Comparison of ENCODE assay signal across 8 cellular contexts in genomic region chr22:37196539-37197450, GRCh38. TPM values are rescaled to one million over a fixed set of nuclear protein-coding genes. Genes with fewer than 3 reads are reported as not detected.
A peak's percentile ranks its signal among the peaks of the same experiment; 100 is the strongest.
DNase-seq lines count a peak whose midpoint lies in the region; ATAC-seq and TF ChIP-seq lines count a peak whose summit lies in the region.

No MANE protein-coding gene starts in this region.

- ATAC-seq in activated T-cell treated with anti-CD3 and anti-CD28 coated beads, Interleukin-2, amount 50 U/mL, for 4 hours, result no peak
- ATAC-seq in left colon (peak; percentile 64), GM21423 (IDR thresholded peaks at IDR 0.05; ENCODE audit: unreplicated experiment) (no peak), HG03354 (IDR thresholded peaks at IDR 0.05; ENCODE audit: poor library complexity, severe bottlenecking, unreplicated experiment) (no peak), GM18873 (IDR thresholded peaks at IDR 0.05; ENCODE audit: low FRiP score, unreplicated experiment) (no peak)

- no peaks in the 10 kb centered on the region for H3K9me3 ChIP-seq in thyroid gland

- TF ChIP-seq POLR2A in thyroid gland (IDR thresholded peaks at IDR 0.05), result no peak

- H3K36me3 Mint-ChIP-seq in activated T-cell treated with anti-CD3 and anti-CD28 coated beads, Interleukin-2, amount 50 U/mL, for 4 hours (ENCODE audit: insufficient read depth), result no peaks in the 10 kb centered on the region
- H3K36me3 Mint-ChIP-seq in MCF 10A (ENCODE audit: insufficient read depth, unreplicated experiment), result no peaks in the 10 kb centered on the region

- H3K9me3 Mint-ChIP-seq in activated T-cell treated with anti-CD3 and anti-CD28 coated beads, Interleukin-2, amount 50 U/mL, for 4 hours, result no peaks in the 10 kb centered on the region
- no peaks in the 10 kb centered on the region for H3K9me3 Mint-ChIP-seq in MCF 10A (ENCODE audit: unreplicated experiment)

- H3K4me3 Mint-ChIP-seq in activated T-cell treated with anti-CD3 and anti-CD28 coated beads, Interleukin-2, amount 50 U/mL, for 4 hours, result peak overlapping the region; percentile 23
- peak overlapping the region; percentile 81 for H3K4me3 Mint-ChIP-seq in MCF 10A (ENCODE audit: unreplicated experiment)

- peaks cover 45% of the 10 kb centered on the region for H3K4me1 Mint-ChIP-seq in activated T-cell treated with anti-CD3 and anti-CD28 coated beads, Interleukin-2, amount 50 U/mL, for 4 hours (ENCODE audit: low read depth)
- peaks cover 25% of the 10 kb centered on the region for H3K4me1 Mint-ChIP-seq in MCF 10A (ENCODE audit: insufficient read depth, unreplicated experiment)

- no peak for TF ChIP-seq CTCF in MCF 10A (IDR thresholded peaks at IDR 0.05; ENCODE audit: unreplicated experiment)
- peak in 2 of 6 experiments; percentile 8 to 31 for TF ChIP-seq CTCF in thyroid gland (IDR thresholded peaks at IDR 0.05)

- no peaks in the 10 kb centered on the region for H3K27me3 Mint-ChIP-seq in activated T-cell treated with anti-CD3 and anti-CD28 coated beads, Interleukin-2, amount 50 U/mL, for 4 hours (ENCODE audit: low read depth)
- no peaks in the 10 kb centered on the region for H3K27me3 Mint-ChIP-seq in MCF 10A (ENCODE audit: insufficient read depth, unreplicated experiment)

- peak overlapping the region; percentile 64 to 98 (median 94) for H3K27ac ChIP-seq in thyroid gland

- peak overlapping the region; percentile 90 for H3K27ac Mint-ChIP-seq in MCF 10A (ENCODE audit: low read depth, unreplicated experiment)

- H3K36me3 ChIP-seq in thyroid gland, result no peaks in the 10 kb centered on the region

- POLR2A ChIA-PET in MCF 10A (lab: Yijun Ruan, JAX), result interaction anchor here (0.5 to 2.0 kb wide), 19 partner anchors 8 to 691 kb away, joined by 3 to 14 read pairs (median 5); partner anchors contain the start of genes IFT27, KCTD17, MPST and RAC2

- no TSS peak for BruUV-seq in MCF 10A (replicated peaks; lab: Mats Ljungman, UMichigan)

- no peaks in the 10 kb centered on the region for H3K27me3 ChIP-seq in thyroid gland

- H3K4me3 ChIP-seq in thyroid gland (replicated peaks in 1 of 3), result no peak overlapping the region

- WGBS in thyroid gland, 2 donors, result 47 to 50% methylated on average over 12 to 14 of the region's 14 CpGs

- CTCF ChIA-PET in MCF 10A (lab: Yijun Ruan, JAX), result interaction anchor here (0.5 to 3.4 kb wide), 30 partner anchors 13 to 663 kb away, joined by 3 to 23 read pairs (median 3); no protein-coding TSS in a partner anchor

- no peak for DNase-seq in activated T-cell treated with anti-CD3 and anti-CD28 coated beads, Interleukin-2, amount 50 U/mL, for 4 hours
- no peak for DNase-seq in activated T-cell treated with anti-CD3 and anti-CD28 coated beads, Interleukin-2, amount 50 U/mL, for 1 hour
- DNase-seq in MCF 10A (ENCODE audit: unreplicated experiment), result peak; percentile 94
- peak; percentile 86 to 91 for DNase-seq in left colon
- DNase-seq in thyroid gland, result peak; percentile 84 to 89

- intact Hi-C loops in MCF 10A (cut with micrococcal nuclease), result loop anchor here (5.0 to 10.0 kb wide), 2 partner anchors 322 to 414 kb away; no protein-coding TSS in a partner anchor
- intact Hi-C loops in left colon (cut with DNase I, micrococcal nuclease), result no loop called here
- intact Hi-C loops in thyroid gland (cut with DNase I), result no loop called here

- peaks cover 23 to 32% of the 10 kb centered on the region in 2 donors for H3K4me1 ChIP-seq in thyroid gland

RNA-seq across cellular contexts. Expression of gene C1QTNF6, which starts 8.7 kb away (rescaled TPM):
- total RNA-seq in activated T-cell treated with anti-CD3 and anti-CD28 coated beads, Interleukin-2, amount 50 U/mL, for 4 hours, result 1 to 10 TPM in 2 of 3 donors, under 1 TPM in 1; 0.96 to 2.4 (median 1.2) TPM
- total RNA-seq in MCF 10A (2022), result 6.6 and 11.6 TPM in 2 replicates
- 10 to 100 TPM in 1 of 2 donors, 1 to 10 TPM in 1; 9.9 to 14.2 TPM for total RNA-seq in left colon
- 1 to 10 TPM; 1.7 to 4.8 (median 3.6) TPM for total RNA-seq in thyroid gland

RNA-seq across cellular contexts. Expression of gene SSTR3, which starts 15.5 kb away (rescaled TPM):
- total RNA-seq in activated T-cell treated with anti-CD3 and anti-CD28 coated beads, Interleukin-2, amount 50 U/mL, for 4 hours, result 1 to 10 TPM; 1.7 to 2.3 (median 1.9) TPM
- total RNA-seq in MCF 10A (2022) (not detected in 2 replicates), left colon (under 1 TPM in 1 of 2 donors, not detected in 1; 0.17 TPM), thyroid gland (under 1 TPM in 3 of 4 donors, not detected in 1; 0.11 to 0.24 (median 0.13) TPM)

RNA-seq across cellular contexts. Expression of gene IL2RB, which starts 47.1 kb away (rescaled TPM):
- total RNA-seq in activated T-cell treated with anti-CD3 and anti-CD28 coated beads, Interleukin-2, amount 50 U/mL, for 4 hours, result 100 to 1,000 TPM; 178 to 212 (median 206) TPM
- total RNA-seq in MCF 10A (2022) (not detected in 2 replicates), left colon (1 to 10 TPM; 2.9 to 7.0 TPM), thyroid gland (1 to 10 TPM in 1 of 4 donors, under 1 TPM in 3; 0.11 to 1.7 (median 0.73) TPM)

RNA-seq across cellular contexts. Expression of gene RAC2, which starts 47.3 kb away (rescaled TPM):
- 100 to 1,000 TPM; 388 to 432 (median 395) TPM for total RNA-seq in activated T-cell treated with anti-CD3 and anti-CD28 coated beads, Interleukin-2, amount 50 U/mL, for 4 hours
- 42.4 and 52.6 TPM in 2 replicates for total RNA-seq in MCF 10A (2022)
- 10 to 100 TPM; 20.9 to 22.6 TPM for total RNA-seq in left colon
- 1 to 10 TPM; 3.6 to 6.0 (median 4.6) TPM for total RNA-seq in thyroid gland

Comparison
In these comparisons a context has a peak if more than half of its experiments do, and no peak if none do; other contexts are left out.
1. DNase-seq: peak in MCF 10A (single experiment), left colon (2 of 2) and thyroid gland (2 of 2); none in activated T-cell treated with anti-CD3 and anti-CD28 coated beads, Interleukin-2, amount 50 U/mL, for 4 hours (single experiment) and activated T-cell treated with anti-CD3 and anti-CD28 coated beads, Interleukin-2, amount 50 U/mL, for 1 hour (single experiment).
2. RNA of gene IL2RB, which starts 47.1 kb away (total RNA-seq): 178 to 212 TPM in activated T-cell treated with anti-CD3 and anti-CD28 coated beads, Interleukin-2, amount 50 U/mL, for 4 hours; 2.9 to 7.0 TPM in left colon, 0.11 to 1.7 TPM in thyroid gland and not detected in MCF 10A; every median in the first group is over 10 times any median in the second.